20 cellular contexts compared by ENCODE assay signal in genomic region chr3:32470362-32470761, GRCh38. TPM values are rescaled to one million over a fixed set of nuclear protein-coding genes. Genes with fewer than 3 reads are reported as not detected.
DNase-seq lines count a peak whose midpoint lies in the region; ATAC-seq, FAIRE-seq and TF ChIP-seq lines count a peak whose summit lies in the region.
"Had no signal": no experiment of that assay in that cellular context is flagged by ENCODE, and none has a peak within 500 bp of the region (broad histone marks: within the 10 kb centered on the region; RNA-seq: fewer than 3 reads in every experiment).

No MANE protein-coding gene starts in this region.

- peak overlapping the region; percentile 1 for H3K4me3 Mint-ChIP-seq in T-helper 2 cell treated with Interferon-gamma antibody and Interleukin-4, amounts not matched to agents 5 μg/mL and 100 μg/mL, for 36 hours
- H3K4me3 Mint-ChIP-seq: activated CD8-positive, alpha-beta memory T cell treated with anti-CD3 and anti-CD28 coated beads, Interleukin-2, amount 10 ng/mL, durations not matched to agents 7 days and 5 days; activated naive CD4-positive, alpha-beta T cell treated with anti-CD3 and anti-CD28 coated beads, Interleukin-2, amount 50 U/mL, for 24 hours; immature natural killer cell had no signal

- H3K27ac ChIP-seq in HCT116 (ENCODE audit: low read depth, low read length): peak overlapping the region; percentile 83
- H3K27ac ChIP-seq in GM12878 (ENCODE audit: control insufficient read depth, insufficient read depth): no peak overlapping the region; the same call in 1 of the 2 replicates
- H3K27ac ChIP-seq in pancreas: peak overlapping the region; percentile 3 to 62 (median 40)
- H3K27ac ChIP-seq: tibial artery had no signal

- no peaks in the 10 kb centered on the region; the same call in 1 of the 2 replicates for H3K9me2 ChIP-seq in HCT116 (ENCODE audit: insufficient read depth)

- CTCF ChIA-PET in HCT116 (lab: Charles Lee) (interaction anchor here (0.6 to 4.0 kb wide), 8 partner anchors 15 to 195 kb away, joined by 3 to 39 read pairs (median 4); partner anchors contain the start of gene CMTM6), GM12878 (lab: Yijun Ruan, JAX) (interaction anchor here (0.7 to 5.7 kb wide), 23 partner anchors 10 to 294 kb away, joined by 3 to 201 read pairs (median 5); partner anchors contain the start of genes CMTM6 and CNOT10)

- BruUV-seq in HCT116 (replicated peaks; lab: Mats Ljungman, UMichigan) (no TSS peak), GM12878 (replicated peaks; lab: Mats Ljungman, UMichigan) (no TSS peak)

- H4K20me1 ChIP-seq in HCT116 (ENCODE audit: insufficient read depth) (no peaks in the 10 kb centered on the region), GM12878 (ENCODE audit: control insufficient read depth, insufficient read depth) (no peaks in the 10 kb centered on the region)

- ATAC-seq in HCT116: peak; percentile 41; the same call in 1 of the 2 replicates
- ATAC-seq in GM12878: no peak
- no peak for ATAC-seq in pancreas

- in situ Hi-C loops in GM12878 (cut with MboI): loop anchor here (5.0 kb wide), 1 partner anchor 173 kb away; no protein-coding TSS in a partner anchor

- H3K27me3 ChIP-seq in HCT116 (ENCODE audit: insufficient read depth, low read length) (no peaks in the 10 kb centered on the region), GM12878 (replicated peaks in 1 of 2; ENCODE audit: control insufficient read depth in 2 of 2, insufficient read depth in 2 of 2, low read length in 1 of 2) (no peaks in the 10 kb centered on the region), pancreas (no peaks in the 10 kb centered on the region), MG63 (no peaks in the 10 kb centered on the region)
- H3K27me3 ChIP-seq: tibial artery had no signal

- TF ChIP-seq CTCF in HCT116 (IDR thresholded peaks at IDR 0.05 in 2 of 3, conservative IDR thresholded peaks at IDR 0.05 in 1 of 3; ENCODE audit: borderline replicate concordance in 1 of 3, insufficient read depth in 1 of 3, low read depth in 2 of 3, low read length in 2 of 3) (no peak), GM12878 (IDR thresholded peaks at IDR 0.05 in 2 of 3, conservative IDR thresholded peaks at IDR 0.05 in 1 of 3; ENCODE audit: control insufficient read depth in 2 of 3, extremely low read depth in 1 of 3, insufficient read depth in 1 of 3, low read depth in 3 of 3, low read length in 3 of 3) (no peak), pancreas (IDR thresholded peaks at IDR 0.05) (no peak)

- peaks cover 42% of the 10 kb centered on the region for H3K36me3 Mint-ChIP-seq in T-helper 2 cell treated with Interferon-gamma antibody and Interleukin-4, amounts not matched to agents 5 μg/mL and 100 μg/mL, for 36 hours (ENCODE audit: low read depth)

- H3K4me1 Mint-ChIP-seq in T-helper 2 cell treated with Interferon-gamma antibody and Interleukin-4, amounts not matched to agents 5 μg/mL and 100 μg/mL, for 36 hours (ENCODE audit: low read depth): peaks cover 28% of the 10 kb centered on the region

- FAIRE-seq in GM12878 (lab: Jason Lieb, UNC): no peak
- FAIRE-seq in pancreas (lab: Jason Lieb, UNC): no peak
- FAIRE-seq: H1, small intestine had no signal

- intact Hi-C loops in HCT116 (cut with micrococcal nuclease) (loop anchor here (10.0 kb wide), 1 partner anchor 176 kb away; no protein-coding TSS in a partner anchor), GM12878 (cut with micrococcal nuclease; ENCODE audit: unreplicated experiment) (no loop called here), pancreas (cut with DNase I) (no loop called here)

- H3K36me3 ChIP-seq in HCT116 (ENCODE audit: control insufficient read depth in 1 of 2, insufficient read depth in 2 of 2, low read length in 2 of 2) (peaks cover 0 to 11% of the 10 kb centered on the region in 2 experiments; a peak in 2 of 4 replicates), GM12878 (ENCODE audit: control insufficient read depth in 2 of 2, insufficient read depth in 2 of 2, low read length in 1 of 2) (no peaks in the 10 kb centered on the region), pancreas (no peaks in the 10 kb centered on the region), MG63 (no peaks in the 10 kb centered on the region)

- no peaks in the 10 kb centered on the region for H3K9me3 Mint-ChIP-seq in T-helper 2 cell treated with Interferon-gamma antibody and Interleukin-4, amounts not matched to agents 5 μg/mL and 100 μg/mL, for 36 hours
- H3K9me3 Mint-ChIP-seq: activated naive CD4-positive, alpha-beta T cell treated with anti-CD3 and anti-CD28 coated beads, Interleukin-2, amount 50 U/mL, for 24 hours; immature natural killer cell had no signal

- no peak for DNase-seq in T-helper 2 cell treated with Interferon-gamma antibody and Interleukin-4, amounts not matched to agents 5 μg/mL and 100 μg/mL, for 36 hours (ENCODE audit: low spot score)
- DNase-seq in T-helper 2 cell (no peak), HCT116 (ENCODE audit: low read depth, low spot score) (no peak), GM12878 (ENCODE audit: low read depth, low spot score) (no peak), pancreas (no peak), NCI-H128 (lab: John Stamatoyannopoulos, UW; ENCODE audit: unreplicated experiment) (no peak), NCI-H2081 treated with DMSO at 0.1 percent for 48 hours (lab: John Stamatoyannopoulos, UW) (no peak), MG63 (no peak)
- DNase-seq: 8988T; activated CD8-positive, alpha-beta memory T cell treated with anti-CD3 and anti-CD28 coated beads, Interleukin-2, amount 10 ng/mL, durations not matched to agents 7 days and 5 days; DMS79 treated with DMSO at 0.1 percent for 48 hours; immature natural killer cell; NCI-H1048; NCI-H69; small intestine; stimulated activated CD4-positive, alpha-beta T cell treated with anti-CD3 and anti-CD28 coated beads, Interleukin-4, amount 100 ng/mL, for 4 hours; tibial artery had no signal

- H3K27me3 Mint-ChIP-seq in T-helper 2 cell treated with Interferon-gamma antibody and Interleukin-4, amounts not matched to agents 5 μg/mL and 100 μg/mL, for 36 hours (ENCODE audit: low read depth): no peaks in the 10 kb centered on the region
- H3K27me3 Mint-ChIP-seq: activated CD8-positive, alpha-beta memory T cell treated with anti-CD3 and anti-CD28 coated beads, Interleukin-2, amount 10 ng/mL, durations not matched to agents 7 days and 5 days; activated naive CD4-positive, alpha-beta T cell treated with anti-CD3 and anti-CD28 coated beads, Interleukin-2, amount 50 U/mL, for 24 hours had no signal

- 41% methylated on average over 5 of the region's 5 CpGs for WGBS in GM12878 (ENCODE audit: insufficient coverage, insufficient replicate concordance, low lambda C conversion rate, missing lambda C conversion rate)
- 84 to 91% methylated on average over 5 of the region's 5 CpGs for WGBS in pancreas, 2 donors

- no peak overlapping the region for H2AFZ ChIP-seq in HCT116 (ENCODE audit: low read depth, low read length, poor library complexity, severe bottlenecking)
- H2AFZ ChIP-seq in GM12878 (ENCODE audit: control insufficient read depth, low read depth, low read length): no peak overlapping the region

- TF ChIP-seq RAD21 in HCT116 (IDR thresholded peaks at IDR 0.05; ENCODE audit: low read depth) (no peak), GM12878 (IDR thresholded peaks at IDR 0.05; ENCODE audit: insufficient read depth, low read depth, low read length) (no peak)

- H3K4me1 ChIP-seq in HCT116 (ENCODE audit: control insufficient read depth in 1 of 2, insufficient read depth in 2 of 2, low read length in 2 of 2) (peaks cover 39 to 57% of the 10 kb centered on the region in 2 experiments), GM12878 (ENCODE audit: control insufficient read depth, insufficient read depth, low read length) (peaks cover 39% of the 10 kb centered on the region), pancreas (peaks cover 0 to 11% (median 4%) of the 10 kb centered on the region in 3 donors)

- RAD21 ChIA-PET in HCT116 (lab: Charles Lee; ENCODE audit: low non-redundant PET in 1 of 2, low total read pairs in 2 of 2, uncharacterized antibody in 2 of 2, unreplicated experiment in 2 of 2) (interaction anchor here in 1 of 2 experiments (1.0 kb wide), 1 partner anchor 95 kb away, joined by 3 read pairs; no protein-coding TSS in a partner anchor), GM12878 (lab: Charles Lee; ENCODE audit: unreplicated experiment) (interaction anchor here (0.8 to 5.5 kb wide), 23 partner anchors 10 to 179 kb away, joined by 3 to 121 read pairs (median 7); partner anchors contain the start of genes CMTM6 and CMTM7)

- TF ChIP-seq POLR2A in HCT116 (IDR thresholded peaks at IDR 0.05; ENCODE audit: borderline replicate concordance, extremely low read depth, insufficient read depth, insufficient read length) (no peak), GM12878 (IDR thresholded peaks at IDR 0.05; ENCODE audit: low read depth, low read length) (no peak)

- SMC1A ChIA-PET in GM12878 (lab: Charles Lee; ENCODE audit: uncharacterized antibody, unreplicated experiment): interaction anchor here (0.6 to 6.0 kb wide), 25 partner anchors 8 to 215 kb away, joined by 3 to 106 read pairs (median 6); partner anchors contain the start of genes CMTM6, CMTM7, CNOT10 and DYNC1LI1

- H3K9me3 ChIP-seq in HCT116 (ENCODE audit: control insufficient read depth in 1 of 2, insufficient read depth in 1 of 2, low read depth in 1 of 2, low read length in 2 of 2) (no peaks in the 10 kb centered on the region), GM12878 (replicated peaks; ENCODE audit: control insufficient read depth, insufficient read depth, low read length) (no peaks in the 10 kb centered on the region; the same call in 2 of the 3 replicates), pancreas (no peaks in the 10 kb centered on the region), MG63 (no peaks in the 10 kb centered on the region)
- H3K9me3 ChIP-seq: tibial artery had no signal

- POLR2A ChIA-PET in HCT116 (lab: Charles Lee): interaction anchor here (1.5 kb wide), 1 partner anchor 50 kb away, joined by 6 read pairs; no protein-coding TSS in a partner anchor
- POLR2A ChIA-PET in GM12878 (lab: Charles Lee): interaction anchor here (0.6 to 2.0 kb wide), 8 partner anchors 14 to 45 kb away, joined by 3 to 5 read pairs (median 4); no protein-coding TSS in a partner anchor

- H3K4me3 ChIP-seq in HCT116 (replicated peaks in 1 of 2; ENCODE audit: low read depth in 1 of 2, low read length in 2 of 2): no peak overlapping the region
- 0 out of 2 replicates have a peak overlapping the region, but pooled peaks have one; percentile 1 for H3K4me3 ChIP-seq in GM12878
- no peak overlapping the region for H3K4me3 ChIP-seq in pancreas
- no peak overlapping the region for H3K4me3 ChIP-seq in MG63
- H3K4me3 ChIP-seq: tibial artery had no signal

- peaks cover 9% of the 10 kb centered on the region; the same call in 1 of the 2 replicates for H3K79me2 ChIP-seq in HCT116 (ENCODE audit: insufficient read depth, low read length)
- no peaks in the 10 kb centered on the region for H3K79me2 ChIP-seq in GM12878 (ENCODE audit: control insufficient read depth, insufficient read depth, low read length)

- no peak for TF ChIP-seq EP300 in GM12878 (IDR thresholded peaks at IDR 0.05; ENCODE audit: borderline replicate concordance in 1 of 2, control insufficient read depth in 1 of 2, low read depth in 2 of 2, low read length in 2 of 2)

- H3K4me2 ChIP-seq in HCT116 (ENCODE audit: low read length) (peak overlapping the region; percentile 68), GM12878 (ENCODE audit: control insufficient read depth, insufficient read depth) (peak overlapping the region; percentile 66)

- no peak overlapping the region for H3K27ac Mint-ChIP-seq in T-helper 2 cell treated with Interferon-gamma antibody and Interleukin-4, amounts not matched to agents 5 μg/mL and 100 μg/mL, for 36 hours
- H3K27ac Mint-ChIP-seq: activated naive CD4-positive, alpha-beta T cell treated with anti-CD3 and anti-CD28 coated beads, Interleukin-2, amount 50 U/mL, for 24 hours; progenitor cell of endocrine pancreas had no signal

- H3K9ac ChIP-seq in HCT116 (ENCODE audit: low read length) (0 out of 2 replicates have a peak overlapping the region, but pooled peaks have one; percentile 5), GM12878 (ENCODE audit: control insufficient read depth, insufficient read depth, low read length) (no peak overlapping the region; the same call in 1 of the 2 replicates)

RNA-seq across cellular contexts. Expression of gene CMTM6, which starts 32.3 kb away (rescaled TPM):
- total RNA-seq in HCT116 (2021; ENCODE audit: unreplicated experiment) (41.1 TPM), GM12878 (2014; rRNA removed) (61.8 and 75.1 TPM in 2 replicates), GM12878 (2014; rRNA removed; fragmentation: Illumina TruSeq; extraction: Trizol) (73.5 and 74.7 TPM in 2 replicates), GM12878 (2021) (51.2 and 54.4 TPM in 2 replicates), pancreas (10 to 100 TPM in 4 of 6 donors, 1 to 10 TPM in 2; 8.4 to 34.0 (median 13.7) TPM)
- 11.7 and 16.1 TPM in 2 replicates for polyA plus RNA-seq in HCT116 (2012)
- 60.8 and 68.6 TPM in 2 replicates for total RNA-seq in GM12878 (2013; cell fraction: nucleolus; rRNA removed)
- 12.6 TPM for polyA plus RNA-seq in GM12878 (2011; ENCODE audit: low read depth)
- polyA plus RNA-seq in GM12878 (2011; rRNA removed) (92.6 and 138 TPM in 2 replicates), GM12878 (2014; fragmentation: Illumina TruSeq; extraction: Trizol) (61.0 and 74.5 TPM in 2 replicates), GM12878 (2014; fragmentation: Nextera tagmentation; extraction: Ambion mirVana) (10 to 100 TPM; 27.1 to 39.0 TPM), GM12878 (2014; rRNA removed) (43.9 and 52.4 TPM in 2 replicates), GM12878 (2016; fragmentation: Nextera tagmentation; extraction: Ambion mirVana) (10 to 100 TPM; 92.3 to 97.3 TPM), pancreas (10 to 100 TPM; 10.3 to 18.5 TPM)
- polyA plus RNA-seq in GM12878 (2011; cell fraction: cytosol; rRNA removed): 32.5 and 34.3 TPM in 2 replicates
- polyA plus RNA-seq in GM12878 (2011; cell fraction: nucleus; rRNA removed): 15.2 and 17.9 TPM in 2 replicates
- polyA plus RNA-seq in GM12878 (2012): 19.5 and 21.1 TPM in 2 replicates
- polyA minus RNA-seq in GM12878 (2011; rRNA and poly(A)+ RNA removed): 36.8 and 51.9 TPM in 2 replicates
- 16.0 and 22.4 TPM in 2 replicates for polyA minus RNA-seq in GM12878 (2011; cell fraction: cytosol; rRNA and poly(A)+ RNA removed)
- polyA minus RNA-seq in GM12878 (2011; cell fraction: nucleus; rRNA and poly(A)+ RNA removed): 7.6 and 12.7 TPM in 2 replicates
- total RNA-seq in MG63 (2014; rRNA removed; shearing (Covaris generic); ENCODE audit: low replicate concordance): 30.5 and 39.3 TPM in 2 replicates
